17 cellular contexts compared by ENCODE assay signal in genomic region chr3:12953201-12953712, GRCh38.
DNase-seq lines count a peak whose midpoint lies in the region; ATAC-seq and TF ChIP-seq lines count a peak whose summit lies in the region.
"Had no signal": no experiment of that assay in that cellular context is flagged by ENCODE, and none has a peak within 500 bp of the region (broad histone marks: within the 10 kb centered on the region; RNA-seq: fewer than 3 reads in every experiment).

No MANE protein-coding gene starts in this region.

- H3K27me3 ChIP-seq in ascending aorta (no peaks in the 10 kb centered on the region), stomach smooth muscle (ENCODE audit: control insufficient read depth in 1 of 2, insufficient read depth in 2 of 2, low read length in 2 of 2) (no peaks in the 10 kb centered on the region), endodermal cell (ENCODE audit: control insufficient read depth, insufficient read depth, low read length, poor library complexity, severe bottlenecking) (no peaks in the 10 kb centered on the region)
- H3K27me3 ChIP-seq: neutrophil had no signal

- intact Hi-C loops in ascending aorta (cut with DNase I): loop anchor here (10.0 kb wide), 1 partner anchor 288 kb away; the partner anchor contains the start of gene RAF1

- TF ChIP-seq CTCF in ascending aorta (IDR thresholded peaks at IDR 0.05) (no peak), endodermal cell (conservative IDR thresholded peaks at IDR 0.05) (no peak)

- no peak for ATAC-seq in activated T-cell treated with anti-CD3 and anti-CD28 coated beads, Interleukin-2, amount 50 U/mL, for 72 hours (replicated peaks in 1 of 2)

- peaks cover 51 to 87% of the 10 kb centered on the region in 2 donors for H3K4me1 ChIP-seq in ascending aorta
- peaks cover 73% of the 10 kb centered on the region for H3K4me1 ChIP-seq in stomach smooth muscle (ENCODE audit: control insufficient read depth, insufficient read depth, low read length)
- H3K4me1 ChIP-seq in endodermal cell (ENCODE audit: control insufficient read depth, insufficient read depth, low read length): no peaks in the 10 kb centered on the region

- H3K9me3 ChIP-seq in ascending aorta (no peaks in the 10 kb centered on the region), stomach smooth muscle (ENCODE audit: control insufficient read depth in 2 of 2, low read length in 2 of 2) (no peaks in the 10 kb centered on the region), endodermal cell (ENCODE audit: control insufficient read depth, low read length) (no peaks in the 10 kb centered on the region)
- H3K9me3 ChIP-seq: neutrophil had no signal

- no peak overlapping the region for H3K4me3 Mint-ChIP-seq in activated T-cell treated with anti-CD3 and anti-CD28 coated beads, Interleukin-2, amount 50 U/mL, for 24 hours
- no peak overlapping the region for H3K4me3 Mint-ChIP-seq in activated T-cell treated with anti-CD3 and anti-CD28 coated beads, Interleukin-2, amount 50 U/mL, for 72 hours
- H3K4me3 Mint-ChIP-seq in activated CD4-positive, alpha-beta memory T cell treated with anti-CD3 and anti-CD28 coated beads, Interleukin-2, amount 10 ng/mL, durations not matched to agents 7 days and 5 days: no peak overlapping the region
- no peak overlapping the region for H3K4me3 Mint-ChIP-seq in endodermal cell
- H3K4me3 Mint-ChIP-seq: activated CD4-positive, alpha-beta T cell treated with anti-CD3 and anti-CD28 coated beads, Interleukin-2, amount 10 ng/mL, durations not matched to agents 24 days and 14 days had no signal

- no peaks in the 10 kb centered on the region for H3K27me3 Mint-ChIP-seq in activated T-cell treated with anti-CD3 and anti-CD28 coated beads, Interleukin-2, amount 50 U/mL, for 24 hours
- H3K27me3 Mint-ChIP-seq in activated T-cell treated with anti-CD3 and anti-CD28 coated beads, Interleukin-2, amount 50 U/mL, for 72 hours (ENCODE audit: low read depth): no peaks in the 10 kb centered on the region
- no peaks in the 10 kb centered on the region for H3K27me3 Mint-ChIP-seq in activated CD4-positive, alpha-beta memory T cell treated with anti-CD3 and anti-CD28 coated beads, Interleukin-2, amount 10 ng/mL, durations not matched to agents 7 days and 5 days
- no peaks in the 10 kb centered on the region for H3K27me3 Mint-ChIP-seq in endodermal cell (ENCODE audit: insufficient read depth)
- H3K27me3 Mint-ChIP-seq: activated CD4-positive, alpha-beta T cell treated with anti-CD3 and anti-CD28 coated beads, Interleukin-2, amount 10 ng/mL, durations not matched to agents 24 days and 14 days had no signal

- POLR2A ChIA-PET in activated CD4-positive, alpha-beta memory T cell treated with anti-CD3 and anti-CD28 coated beads, Interleukin-2, amount 10 ng/mL, durations not matched to agents 7 days and 5 days (lab: Charles Lee): no interaction called here

- DNase-seq in activated T-cell treated with anti-CD3 and anti-CD28 coated beads, Interleukin-2, amount 50 U/mL, for 24 hours: no peak
- no peak for DNase-seq in activated T-cell treated with anti-CD3 and anti-CD28 coated beads, Interleukin-2, amount 50 U/mL, for 72 hours
- DNase-seq in ascending aorta (ENCODE audit: low spot score in 2 of 2) (no peak), medulla oblongata (ENCODE audit: extremely low spot score) (peak; percentile 57), NCI-H1092 treated with DMSO at 0.1 percent for 48 hours (lab: John Stamatoyannopoulos, UW) (no peak), endodermal cell (no peak)
- DNase-seq in activated CD4-positive, alpha-beta memory T cell treated with anti-CD3 and anti-CD28 coated beads, Interleukin-2, amount 10 ng/mL, durations not matched to agents 7 days and 5 days: no peak
- DNase-seq: activated CD4-positive, alpha-beta T cell treated with anti-CD3 and anti-CD28 coated beads, Interleukin-2, amount 10 ng/mL, durations not matched to agents 24 days and 14 days; activated CD8-positive, alpha-beta memory T cell treated with anti-CD3 and anti-CD28 coated beads, Interleukin-2, amount 50 U/mL, for 48 hours; KG1; mesenchymal stem cell; NCI-H2029; NCI-H446 treated with DMSO at 0.1 percent for 48 hours; stimulated activated naive CD4-positive, alpha-beta T cell treated with Interleukin-2 at 50 U/mL for 16 hours had no signal

- peak overlapping the region; percentile 65 for H3K27ac Mint-ChIP-seq in activated T-cell treated with anti-CD3 and anti-CD28 coated beads, Interleukin-2, amount 50 U/mL, for 24 hours
- no peak overlapping the region for H3K27ac Mint-ChIP-seq in activated T-cell treated with anti-CD3 and anti-CD28 coated beads, Interleukin-2, amount 50 U/mL, for 72 hours
- H3K27ac Mint-ChIP-seq in activated CD4-positive, alpha-beta memory T cell treated with anti-CD3 and anti-CD28 coated beads, Interleukin-2, amount 10 ng/mL, durations not matched to agents 7 days and 5 days: no peak overlapping the region
- no peak overlapping the region for H3K27ac Mint-ChIP-seq in endodermal cell
- H3K27ac Mint-ChIP-seq: activated CD4-positive, alpha-beta T cell treated with anti-CD3 and anti-CD28 coated beads, Interleukin-2, amount 10 ng/mL, durations not matched to agents 24 days and 14 days had no signal

- H3K9me3 Mint-ChIP-seq in activated T-cell treated with anti-CD3 and anti-CD28 coated beads, Interleukin-2, amount 50 U/mL, for 24 hours: no peaks in the 10 kb centered on the region
- H3K9me3 Mint-ChIP-seq in activated T-cell treated with anti-CD3 and anti-CD28 coated beads, Interleukin-2, amount 50 U/mL, for 72 hours: no peaks in the 10 kb centered on the region
- no peaks in the 10 kb centered on the region for H3K9me3 Mint-ChIP-seq in activated CD4-positive, alpha-beta memory T cell treated with anti-CD3 and anti-CD28 coated beads, Interleukin-2, amount 10 ng/mL, durations not matched to agents 7 days and 5 days
- H3K9me3 Mint-ChIP-seq in endodermal cell: no peaks in the 10 kb centered on the region
- H3K9me3 Mint-ChIP-seq: activated CD4-positive, alpha-beta T cell treated with anti-CD3 and anti-CD28 coated beads, Interleukin-2, amount 10 ng/mL, durations not matched to agents 24 days and 14 days had no signal

- H3K36me3 Mint-ChIP-seq in activated T-cell treated with anti-CD3 and anti-CD28 coated beads, Interleukin-2, amount 50 U/mL, for 24 hours (ENCODE audit: low read depth): no peaks in the 10 kb centered on the region
- no peaks in the 10 kb centered on the region for H3K36me3 Mint-ChIP-seq in activated T-cell treated with anti-CD3 and anti-CD28 coated beads, Interleukin-2, amount 50 U/mL, for 72 hours (ENCODE audit: insufficient read depth in 2 of 2)
- peaks cover 11% of the 10 kb centered on the region for H3K36me3 Mint-ChIP-seq in activated CD4-positive, alpha-beta memory T cell treated with anti-CD3 and anti-CD28 coated beads, Interleukin-2, amount 10 ng/mL, durations not matched to agents 7 days and 5 days (ENCODE audit: low read depth)
- no peaks in the 10 kb centered on the region for H3K36me3 Mint-ChIP-seq in endodermal cell (ENCODE audit: low read depth)

- H3K27ac ChIP-seq in ascending aorta (peak overlapping the region; percentile 89 to 92), stomach smooth muscle (ENCODE audit: low read length) (peak overlapping the region; percentile 11), endodermal cell (ENCODE audit: low read depth, low read length) (no peak overlapping the region)
- H3K27ac ChIP-seq: 22Rv1, neutrophil had no signal

- CTCF ChIA-PET in activated CD4-positive, alpha-beta memory T cell treated with anti-CD3 and anti-CD28 coated beads, Interleukin-2, amount 10 ng/mL, durations not matched to agents 7 days and 5 days (lab: Charles Lee): interaction anchor here (0.6 kb wide), 1 partner anchor 634 kb away, joined by 3 read pairs; no protein-coding TSS in a partner anchor

- H3K36me3 ChIP-seq in ascending aorta (no peaks in the 10 kb centered on the region), stomach smooth muscle (ENCODE audit: control insufficient read depth in 2 of 2, insufficient read depth in 2 of 2, low read length in 2 of 2) (no peaks in the 10 kb centered on the region), endodermal cell (ENCODE audit: control insufficient read depth, insufficient read depth, low read length) (no peaks in the 10 kb centered on the region)

- WGBS in endodermal cell (ENCODE audit: insufficient coverage in 1 of 2, insufficient read length in 1 of 2), 2 experiments: 96 to 98% methylated on average over 13 to 23 of the region's 23 CpGs

- H3K9ac ChIP-seq in stomach smooth muscle (ENCODE audit: low read length in 2 of 2) (no peak overlapping the region), endodermal cell (ENCODE audit: extremely low read depth, low read length, poor library complexity, severe bottlenecking) (no peak overlapping the region)

- peaks cover 75% of the 10 kb centered on the region for H3K4me1 Mint-ChIP-seq in activated T-cell treated with anti-CD3 and anti-CD28 coated beads, Interleukin-2, amount 50 U/mL, for 24 hours (ENCODE audit: low read depth)
- peaks cover 67% of the 10 kb centered on the region for H3K4me1 Mint-ChIP-seq in activated T-cell treated with anti-CD3 and anti-CD28 coated beads, Interleukin-2, amount 50 U/mL, for 72 hours (ENCODE audit: low read depth)
- peaks cover 41% of the 10 kb centered on the region for H3K4me1 Mint-ChIP-seq in activated CD4-positive, alpha-beta memory T cell treated with anti-CD3 and anti-CD28 coated beads, Interleukin-2, amount 10 ng/mL, durations not matched to agents 7 days and 5 days
- no peaks in the 10 kb centered on the region for H3K4me1 Mint-ChIP-seq in endodermal cell

- H3K4me3 ChIP-seq in ascending aorta: no peak overlapping the region
- no peak overlapping the region for H3K4me3 ChIP-seq in stomach smooth muscle (ENCODE audit: low read length in 2 of 2)
- H3K4me3 ChIP-seq in endodermal cell (ENCODE audit: low read length): no peak overlapping the region
